8 cellular contexts compared by ENCODE assay signal in the genomic region with DNA sequence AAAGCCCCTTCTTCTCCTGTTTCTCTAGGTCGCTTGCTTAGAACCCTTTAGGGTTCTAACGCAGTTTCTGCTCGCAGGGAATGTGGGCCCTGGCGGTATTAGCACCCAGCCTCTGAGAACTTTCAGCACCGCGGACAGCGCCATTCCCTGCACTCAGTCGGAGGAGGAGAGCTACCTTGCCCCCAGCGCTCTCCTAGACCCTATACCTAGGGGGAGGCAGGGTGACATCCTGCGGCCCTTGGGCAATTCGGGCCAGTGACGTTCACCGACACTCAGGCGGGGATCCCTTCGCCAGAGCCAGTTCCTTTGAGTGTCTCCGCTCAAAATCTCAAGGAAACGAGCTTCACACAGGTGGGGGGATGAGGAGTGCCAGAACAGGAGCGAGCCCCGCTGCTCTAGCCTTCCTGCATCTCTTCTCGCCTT. TPM values are rescaled to one million over a fixed set of nuclear protein-coding genes. Genes with fewer than 3 reads are reported as not detected.
A peak's percentile ranks its signal among the peaks of the same experiment; 100 is the strongest.
DNase-seq lines count a peak whose midpoint lies in the region; ATAC-seq and TF ChIP-seq lines count a peak whose summit lies in the region.

No MANE protein-coding gene starts in this region.

- TF ChIP-seq RAD21 in neural cell (conservative IDR thresholded peaks at IDR 0.05) = no peak

- ATAC-seq in GM18502 (IDR thresholded peaks at IDR 0.05; ENCODE audit: poor library complexity, unreplicated experiment) (peak; percentile 47), GM18519 (IDR thresholded peaks at IDR 0.05; ENCODE audit: low FRiP score, unreplicated experiment) (no peak)

- no peaks in the 10 kb centered on the region for H3K9me3 ChIP-seq in neural cell (ENCODE audit: low read length)

- H3K27ac ChIP-seq in neural cell (ENCODE audit: low read length) = no peak overlapping the region

- peak; percentile 14 for TF ChIP-seq CTCF in fibroblast of the aortic adventitia (IDR thresholded peaks at IDR 0.05; ENCODE audit: insufficient read depth, low read length)
- TF ChIP-seq CTCF in neural cell (IDR thresholded peaks at IDR 0.05; ENCODE audit: poor library complexity, severe bottlenecking) = peak; percentile 15

- peak; percentile 49 for DNase-seq in NCI-H1048 (lab: John Stamatoyannopoulos, UW)
- peak; percentile 36 for DNase-seq in activated T-cell treated with anti-CD3 and anti-CD28 coated beads for 48 hours (ENCODE audit: low read depth)
- DNase-seq in fibroblast of the aortic adventitia (ENCODE audit: low read depth) = peak; percentile 74
- DNase-seq in ureter (ENCODE audit: low spot score) = peak; percentile 64
- no peak for DNase-seq in cortex of kidney (lab: John Stamatoyannopoulos, UW)

- no peaks in the 10 kb centered on the region for H3K36me3 ChIP-seq in neural cell (ENCODE audit: insufficient read depth, low read length)

- no peaks in the 10 kb centered on the region for H3K9me2 ChIP-seq in neural cell (ENCODE audit: insufficient read depth, low read length)

- H3K9ac ChIP-seq in neural cell (ENCODE audit: low read length) = peak overlapping the region; percentile 76

- H3K4me3 ChIP-seq in fibroblast of the aortic adventitia (ENCODE audit: low read depth, low read length) (peak overlapping the region; percentile 57), neural cell (ENCODE audit: low read length) (peak overlapping the region; percentile 83)

- H3K27me3 ChIP-seq in neural cell (ENCODE audit: insufficient read depth, low read depth, low read length) = peaks cover 62% of the 10 kb centered on the region

- H3F3A ChIP-seq in neural cell (ENCODE audit: insufficient read depth, low read length, poor library complexity, severe bottlenecking) = no peaks in the 10 kb centered on the region

- no peaks in the 10 kb centered on the region for H3K79me2 ChIP-seq in neural cell (replicated peaks; ENCODE audit: insufficient read depth, low read length)

- peak overlapping the region; percentile 24 for H2AFZ ChIP-seq in neural cell (ENCODE audit: low read depth, low read length)

- H3K4me2 ChIP-seq in neural cell (ENCODE audit: low read length) = peak overlapping the region; percentile 87

- no peaks in the 10 kb centered on the region for H4K20me1 ChIP-seq in neural cell (ENCODE audit: insufficient read depth)

- no peak for TF ChIP-seq EP300 in neural cell (conservative IDR thresholded peaks at IDR 0.05; ENCODE audit: poor library complexity, severe bottlenecking)

TF ChIP-seq in neural cell, 6 proteins besides CTCF, POLR2A, EP300 and RAD21:
- TF ChIP-seq TAF1 (IDR thresholded peaks at IDR 0.05; ENCODE audit: low read depth) = no peak
- TF ChIP-seq, protein P1, sequence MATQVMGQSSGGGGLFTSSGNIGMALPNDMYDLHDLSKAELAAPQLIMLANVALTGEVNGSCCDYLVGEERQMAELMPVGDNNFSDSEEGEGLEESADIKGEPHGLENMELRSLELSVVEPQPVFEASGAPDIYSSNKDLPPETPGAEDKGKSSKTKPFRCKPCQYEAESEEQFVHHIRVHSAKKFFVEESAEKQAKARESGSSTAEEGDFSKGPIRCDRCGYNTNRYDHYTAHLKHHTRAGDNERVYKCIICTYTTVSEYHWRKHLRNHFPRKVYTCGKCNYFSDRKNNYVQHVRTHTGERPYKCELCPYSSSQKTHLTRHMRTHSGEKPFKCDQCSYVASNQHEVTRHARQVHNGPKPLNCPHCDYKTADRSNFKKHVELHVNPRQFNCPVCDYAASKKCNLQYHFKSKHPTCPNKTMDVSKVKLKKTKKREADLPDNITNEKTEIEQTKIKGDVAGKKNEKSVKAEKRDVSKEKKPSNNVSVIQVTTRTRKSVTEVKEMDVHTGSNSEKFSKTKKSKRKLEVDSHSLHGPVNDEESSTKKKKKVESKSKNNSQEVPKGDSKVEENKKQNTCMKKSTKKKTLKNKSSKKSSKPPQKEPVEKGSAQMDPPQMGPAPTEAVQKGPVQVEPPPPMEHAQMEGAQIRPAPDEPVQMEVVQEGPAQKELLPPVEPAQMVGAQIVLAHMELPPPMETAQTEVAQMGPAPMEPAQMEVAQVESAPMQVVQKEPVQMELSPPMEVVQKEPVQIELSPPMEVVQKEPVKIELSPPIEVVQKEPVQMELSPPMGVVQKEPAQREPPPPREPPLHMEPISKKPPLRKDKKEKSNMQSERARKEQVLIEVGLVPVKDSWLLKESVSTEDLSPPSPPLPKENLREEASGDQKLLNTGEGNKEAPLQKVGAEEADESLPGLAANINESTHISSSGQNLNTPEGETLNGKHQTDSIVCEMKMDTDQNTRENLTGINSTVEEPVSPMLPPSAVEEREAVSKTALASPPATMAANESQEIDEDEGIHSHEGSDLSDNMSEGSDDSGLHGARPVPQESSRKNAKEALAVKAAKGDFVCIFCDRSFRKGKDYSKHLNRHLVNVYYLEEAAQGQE (IDR thresholded peaks at IDR 0.05; ENCODE audit: borderline replicate concordance) = peak; percentile 92
TF ChIP-seq in neural cell: peak in this region for 1.

RNA-seq across cellular contexts. Expression of a gene that starts 1.3 kb away (rescaled TPM):
- 3.7 and 6.1 TPM in 2 replicates for total RNA-seq in fibroblast of the aortic adventitia (ENCODE audit: low replicate concordance)
- polyA plus RNA-seq in neural cell = 4.9 and 5.1 TPM in 2 replicates
- polyA minus RNA-seq in neural cell = 12.9 and 14.5 TPM in 2 replicates
- total RNA-seq in ureter = not detected
